ENCODE assay signal across 14 cellular contexts in the genomic region with DNA sequence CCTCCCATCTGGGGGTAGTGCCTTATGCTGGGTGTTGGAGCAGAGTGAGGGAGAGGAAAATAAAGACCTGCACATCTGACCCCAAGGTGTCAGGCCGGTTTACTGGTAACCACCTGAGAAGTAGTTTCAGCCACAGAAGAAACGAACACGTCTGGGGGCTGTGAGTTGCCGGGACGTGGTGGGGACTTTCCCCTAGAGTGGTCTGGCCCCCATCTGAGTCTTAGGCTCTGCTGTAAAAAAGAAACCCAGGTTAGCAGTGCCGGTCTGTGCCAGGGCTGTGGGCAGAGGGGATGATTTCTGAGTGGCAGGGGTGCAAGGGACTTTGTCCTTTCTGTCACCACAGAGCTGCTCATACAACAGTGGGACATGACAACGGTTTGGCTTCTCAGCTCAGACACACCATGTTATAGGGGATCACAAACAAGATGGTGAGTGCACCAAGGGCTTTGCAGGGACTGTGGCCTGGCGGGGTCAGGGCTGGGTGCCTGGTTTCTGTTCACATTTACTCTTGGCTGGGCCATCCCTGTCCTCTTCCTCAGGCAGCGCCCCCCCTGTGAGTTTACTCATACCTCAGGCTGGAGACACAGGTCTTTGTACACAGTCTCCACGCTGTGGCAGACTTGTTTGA.
DNase-seq lines count a peak whose midpoint lies in the region; ATAC-seq and TF ChIP-seq lines count a peak whose summit lies in the region.
"Had no signal": no experiment of that assay in that cellular context is flagged by ENCODE, and none has a peak within 500 bp of the region (broad histone marks: within the 10 kb centered on the region; RNA-seq: fewer than 3 reads in every experiment).

No MANE protein-coding gene starts in this region.

- ATAC-seq in GM19035 (IDR thresholded peaks at IDR 0.05; ENCODE audit: unreplicated experiment) (peak; percentile 77), HG02678 (IDR thresholded peaks at IDR 0.05; ENCODE audit: unreplicated experiment) (peak; percentile 91), GM18858 (IDR thresholded peaks at IDR 0.05; ENCODE audit: unreplicated experiment) (no peak)
- ATAC-seq: heart left ventricle had no signal

- DNase-seq in pons (ENCODE audit: low spot score) (no peak), NOMO-1 (lab: John Stamatoyannopoulos, UW; ENCODE audit: unreplicated experiment in 2 of 2) (no peak), KBM-7 (no peak)
- DNase-seq: activated gamma-delta T cell treated with Interleukin-2 at 50 U/mL for 16 hours; GF-D8; heart left ventricle; MV-4-11; NCI-H774; stimulated activated naive CD4-positive, alpha-beta T cell had no signal

- H3K4me2 ChIP-seq in BLaER1 (no peak overlapping the region), OCI-LY3 (ENCODE audit: low read length) (peak overlapping the region; percentile 74)

- H3K36me3 ChIP-seq in BLaER1 = peaks cover 81% of the 10 kb centered on the region
- peaks cover 31% of the 10 kb centered on the region for H3K36me3 ChIP-seq in OCI-LY3 (replicated peaks; ENCODE audit: low read depth, low read length)

- in situ Hi-C loops in KBM-7 (cut with MboI; ENCODE audit: low pct_unique_long_range_greater_than_20kb, low sequenced_read_pairs) = no loop called here

- no peak overlapping the region for H3K27ac ChIP-seq in BLaER1
- peak overlapping the region; percentile 95 for H3K27ac ChIP-seq in OCI-LY3 (ENCODE audit: low read length)
- H3K27ac ChIP-seq: heart left ventricle had no signal

- TF ChIP-seq CTCF in OCI-LY3 (IDR thresholded peaks at IDR 0.05; ENCODE audit: low read depth, low read length) = peak; percentile 54

- H3K9me3 ChIP-seq in BLaER1 (no peaks in the 10 kb centered on the region), OCI-LY3 (ENCODE audit: insufficient read depth, low read length) (no peaks in the 10 kb centered on the region)
- H3K9me3 ChIP-seq: heart left ventricle had no signal

- H3K27me3 ChIP-seq in BLaER1 (no peaks in the 10 kb centered on the region), OCI-LY3 (ENCODE audit: low read depth, low read length) (no peaks in the 10 kb centered on the region)
- H3K27me3 ChIP-seq: heart left ventricle had no signal

- H2AFZ ChIP-seq in OCI-LY3 (ENCODE audit: low read depth, low read length) = no peak overlapping the region

- 0 out of 2 replicates have a peak overlapping the region, but pooled peaks have one; percentile 28 for H3K9ac ChIP-seq in BLaER1
- H3K9ac ChIP-seq in OCI-LY3 (ENCODE audit: low read length) = peak overlapping the region; percentile 84

- no peaks in the 10 kb centered on the region for H4K20me1 ChIP-seq in BLaER1
- no peaks in the 10 kb centered on the region for H4K20me1 ChIP-seq in OCI-LY3 (ENCODE audit: insufficient read depth, low read length)

- H3K4me1 ChIP-seq in BLaER1 (no peaks in the 10 kb centered on the region), OCI-LY3 (ENCODE audit: low read length) (peaks cover 35% of the 10 kb centered on the region)
- H3K4me1 ChIP-seq: heart left ventricle had no signal

- H3K4me3 ChIP-seq in BLaER1 = no peak overlapping the region
- peak overlapping the region; percentile 63 for H3K4me3 ChIP-seq in OCI-LY3 (ENCODE audit: low read length)
- H3K4me3 ChIP-seq: heart left ventricle had no signal

- peaks cover 3% of the 10 kb centered on the region; the same call in 1 of the 2 replicates for H3K79me2 ChIP-seq in OCI-LY3 (ENCODE audit: low read length)
